In the genomic region with DNA sequence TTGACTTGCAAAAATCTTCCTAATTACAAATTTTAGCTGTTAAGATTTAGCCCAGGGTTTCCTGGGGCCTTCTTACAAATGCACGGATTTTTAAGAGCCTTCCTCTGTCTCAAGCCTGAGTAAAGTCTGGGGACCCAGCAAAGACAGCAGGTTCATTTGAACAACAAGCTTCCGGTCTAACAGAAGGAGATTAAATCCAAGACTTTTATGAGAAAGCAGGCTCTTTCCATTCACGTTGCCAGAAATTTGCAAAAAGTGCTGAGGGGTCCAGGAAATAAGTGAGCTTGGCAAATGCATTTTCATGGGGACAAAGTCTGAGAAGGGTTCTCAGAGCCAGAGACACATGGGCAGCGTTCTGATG, we compare ENCODE assay signal across 17 cellular contexts.
A peak's percentile ranks its signal among the peaks of the same experiment; 100 is the strongest.
DNase-seq lines count a peak whose midpoint lies in the region; ATAC-seq, FAIRE-seq and TF ChIP-seq lines count a peak whose summit lies in the region.
"Had no signal": no experiment of that assay in that cellular context is flagged by ENCODE, and none has a peak within 500 bp of the region (broad histone marks: within the 10 kb centered on the region; RNA-seq: fewer than 3 reads in every experiment).

No MANE protein-coding gene starts in this region.

- 0 out of 22 replicates have a peak, but pooled peaks cover 0 to 7% (median 0%) of the 10 kb centered on the region in 11 experiments for H3K9me3 ChIP-seq in BLaER1 treated with 17β-estradiol and CSF1 and Interleukin-3, amounts not matched to agents 10 nM and 100 nM (replicated peaks in 1 of 11)
- no peaks in the 10 kb centered on the region for H3K9me3 ChIP-seq in DND-41 (ENCODE audit: insufficient read depth, low read length, severe bottlenecking)
- H3K9me3 ChIP-seq: adrenal gland, MG63, testis had no signal

- peak overlapping the region; percentile 100 for H3K27ac Mint-ChIP-seq in activated CD4-positive, alpha-beta memory T cell treated with anti-CD3 and anti-CD28 coated beads, Interleukin-2, amount 10 ng/mL, durations not matched to agents 7 days and 5 days
- H3K27ac Mint-ChIP-seq in naive B cell, result peak overlapping the region; percentile 96 to 100 (median 99)

- CTCF ChIA-PET in activated CD4-positive, alpha-beta memory T cell treated with anti-CD3 and anti-CD28 coated beads, Interleukin-2, amount 10 ng/mL, durations not matched to agents 7 days and 5 days (lab: Charles Lee), result interaction anchor here (0.5 to 6.6 kb wide), 8 partner anchors 8 to 189 kb away, joined by 3 to 58 read pairs (median 5); a partner anchor contains a TSS

- peak overlapping the region in 3 of 11 experiments; percentile 47 to 67 (median 49); a peak in 4 of 22 replicates for H3K27ac ChIP-seq in BLaER1 treated with 17β-estradiol and CSF1 and Interleukin-3, amounts not matched to agents 10 nM and 100 nM
- peak overlapping the region; percentile 45 for H3K27ac ChIP-seq in DND-41 (ENCODE audit: low read length)
- H3K27ac ChIP-seq: parathyroid adenoma had no signal

- H3K4me3 Mint-ChIP-seq in activated CD4-positive, alpha-beta memory T cell treated with anti-CD3 and anti-CD28 coated beads, Interleukin-2, amount 10 ng/mL, durations not matched to agents 7 days and 5 days, result peak overlapping the region; percentile 97
- H3K4me3 Mint-ChIP-seq in naive B cell, result peak overlapping the region in 7 of 8 donors; percentile 72 to 90 (median 82)

- H3K4me1 ChIP-seq in BLaER1 treated with 17β-estradiol and CSF1 and Interleukin-3, amounts not matched to agents 10 nM and 100 nM, result peaks cover 36 to 59% (median 43%) of the 10 kb centered on the region in 10 experiments
- peaks cover 70% of the 10 kb centered on the region for H3K4me1 ChIP-seq in DND-41 (ENCODE audit: insufficient read depth, low read length)

- no peaks in the 10 kb centered on the region for H4K20me1 ChIP-seq in BLaER1 treated with 17β-estradiol and CSF1 and Interleukin-3, amounts not matched to agents 10 nM and 100 nM
- no peaks in the 10 kb centered on the region for H4K20me1 ChIP-seq in DND-41 (ENCODE audit: insufficient read depth, low read length)

- POLR2A ChIA-PET in activated CD4-positive, alpha-beta memory T cell treated with anti-CD3 and anti-CD28 coated beads, Interleukin-2, amount 10 ng/mL, durations not matched to agents 7 days and 5 days (lab: Charles Lee), result interaction anchor here (0.5 to 5.4 kb wide), 29 partner anchors 10 to 1389 kb away, joined by 3 to 85 read pairs (median 10); a partner anchor contains a TSS

- peak overlapping the region; percentile 63 to 94 (median 81) for H3K4me2 ChIP-seq in BLaER1 treated with 17β-estradiol and CSF1 and Interleukin-3, amounts not matched to agents 10 nM and 100 nM
- no peak overlapping the region for H3K4me2 ChIP-seq in DND-41 (ENCODE audit: insufficient read depth, low read length)

- H3K36me3 Mint-ChIP-seq in activated CD4-positive, alpha-beta memory T cell treated with anti-CD3 and anti-CD28 coated beads, Interleukin-2, amount 10 ng/mL, durations not matched to agents 7 days and 5 days (ENCODE audit: low read depth), result peaks cover 18% of the 10 kb centered on the region
- H3K36me3 Mint-ChIP-seq in naive B cell, result no peaks in the 10 kb centered on the region

- no peaks in the 10 kb centered on the region for H3K36me3 ChIP-seq in BLaER1 treated with 17β-estradiol and CSF1 and Interleukin-3, amounts not matched to agents 10 nM and 100 nM
- no peaks in the 10 kb centered on the region for H3K36me3 ChIP-seq in DND-41 (ENCODE audit: insufficient read depth, low read length)
- H3K36me3 ChIP-seq: adrenal gland, MG63 had no signal

- TF ChIP-seq CTCF in DND-41 (IDR thresholded peaks at IDR 0.05; ENCODE audit: borderline replicate concordance, extremely low read depth, low read length, poor library complexity, severe bottlenecking), result no peak

- ATAC-seq in DND-41 (ENCODE audit: insufficient read depth, low read depth) (no peak), naive B cell (ENCODE audit: low read depth in 2 of 2) (no peak), GM21529 (IDR thresholded peaks at IDR 0.05; ENCODE audit: unreplicated experiment) (no peak)

- no peak for TF ChIP-seq POLR2A in GM12892 (IDR thresholded peaks at IDR 0.05; ENCODE audit: low read depth, low read length)

- H3K27me3 ChIP-seq in BLaER1 treated with 17β-estradiol and CSF1 and Interleukin-3, amounts not matched to agents 10 nM and 100 nM, result 0 out of 22 replicates have a peak, but pooled peaks cover 0 to 3% (median 0%) of the 10 kb centered on the region in 11 experiments
- H3K27me3 ChIP-seq in DND-41 (ENCODE audit: insufficient read depth, low read length, poor library complexity), result no peaks in the 10 kb centered on the region
- H3K27me3 ChIP-seq: adrenal gland, MG63, testis had no signal

- no peak overlapping the region for H3K9ac ChIP-seq in BLaER1 treated with 17β-estradiol and CSF1 and Interleukin-3, amounts not matched to agents 10 nM and 100 nM
- peak overlapping the region; percentile 70; the same call in 1 of the 2 replicates for H3K9ac ChIP-seq in DND-41 (ENCODE audit: low read depth, low read length)
- H3K9ac ChIP-seq: parathyroid adenoma had no signal

- H3K79me2 ChIP-seq in DND-41 (ENCODE audit: insufficient read depth, low read length), result peaks cover 39% of the 10 kb centered on the region

- no peak for FAIRE-seq in GM12892 (lab: Jason Lieb, UNC)

- DNase-seq in DND-41 (no peak), naive B cell (no peak), GM12892 (ENCODE audit: insufficient read length) (no peak), SK-N-DZ (ENCODE audit: low spot score) (no peak)
- DNase-seq in activated CD4-positive, alpha-beta memory T cell treated with anti-CD3 and anti-CD28 coated beads, Interleukin-2, amount 10 ng/mL, durations not matched to agents 7 days and 5 days, result no peak
- DNase-seq: activated CD4-positive, alpha-beta T cell treated with anti-CD3 and anti-CD28 coated beads, Interleukin-2, amount 50 U/mL, for 4 hours; adrenal gland; cerebellar nuclear complex; MG63; midbrain; NCI-H2081; NCI-H774; T1000; testis had no signal

- H3K9me3 Mint-ChIP-seq in activated CD4-positive, alpha-beta memory T cell treated with anti-CD3 and anti-CD28 coated beads, Interleukin-2, amount 10 ng/mL, durations not matched to agents 7 days and 5 days, result peaks cover 2% of the 10 kb centered on the region
- H3K9me3 Mint-ChIP-seq in naive B cell, result no peaks in the 10 kb centered on the region

- H3K27me3 Mint-ChIP-seq in activated CD4-positive, alpha-beta memory T cell treated with anti-CD3 and anti-CD28 coated beads, Interleukin-2, amount 10 ng/mL, durations not matched to agents 7 days and 5 days, result no peaks in the 10 kb centered on the region
- no peaks in the 10 kb centered on the region for H3K27me3 Mint-ChIP-seq in naive B cell

- peaks cover 75% of the 10 kb centered on the region for H3K4me1 Mint-ChIP-seq in activated CD4-positive, alpha-beta memory T cell treated with anti-CD3 and anti-CD28 coated beads, Interleukin-2, amount 10 ng/mL, durations not matched to agents 7 days and 5 days
- peaks cover 46 to 60% (median 54%) of the 10 kb centered on the region in 3 donors for H3K4me1 Mint-ChIP-seq in naive B cell

- 0 out of 2 replicates have a peak overlapping the region, but pooled peaks have one; percentile 35 for H2AFZ ChIP-seq in DND-41 (ENCODE audit: low read depth, low read length)
- H2AFZ ChIP-seq: parathyroid adenoma had no signal

- no peak overlapping the region for H3K4me3 ChIP-seq in BLaER1 treated with 17β-estradiol and CSF1 and Interleukin-3, amounts not matched to agents 10 nM and 100 nM
- no peak overlapping the region for H3K4me3 ChIP-seq in DND-41 (ENCODE audit: low read depth in 1 of 2, low read length in 2 of 2)
- H3K4me3 ChIP-seq: adrenal gland, MG63, testis had no signal
